24 cellular contexts compared by ENCODE assay signal in genomic region chr3:146090521-146090920, GRCh38.
A peak's percentile ranks its signal among the peaks of the same experiment; 100 is the strongest.
DNase-seq lines count a peak whose midpoint lies in the region; ATAC-seq and TF ChIP-seq lines count a peak whose summit lies in the region.
"Had no signal": no experiment of that assay in that cellular context is flagged by ENCODE, and none has a peak within 500 bp of the region (broad histone marks: within the 10 kb centered on the region; RNA-seq: fewer than 3 reads in every experiment).

No MANE protein-coding gene starts in this region.

- H3K79me2 ChIP-seq in ACC112 (ENCODE audit: control insufficient read depth, insufficient read depth, low read length, unreplicated experiment) (peaks cover 48% of the 10 kb centered on the region), fibroblast of lung (ENCODE audit: control insufficient read depth, insufficient read depth, low read length) (no peaks in the 10 kb centered on the region), osteoblast (ENCODE audit: insufficient read depth, low read length) (peaks cover 29% of the 10 kb centered on the region)

- H3K27me3 ChIP-seq in ACC112 (ENCODE audit: insufficient read depth, low read length) (no peaks in the 10 kb centered on the region), IMR-90 (ENCODE audit: control insufficient read depth, insufficient read depth, low read length) (no peaks in the 10 kb centered on the region), fibroblast of lung (ENCODE audit: control insufficient read depth, insufficient read depth, low read length) (no peaks in the 10 kb centered on the region), osteoblast (ENCODE audit: insufficient read depth, low read length) (no peaks in the 10 kb centered on the region)
- H3K27me3 ChIP-seq: MG63 had no signal

- TF ChIP-seq CTCF in IMR-90 (conservative IDR thresholded peaks at IDR 0.05; ENCODE audit: low read depth, low read length), result no peak
- no peak for TF ChIP-seq CTCF in fibroblast of lung (conservative IDR thresholded peaks at IDR 0.05 in 1 of 2, IDR thresholded peaks at IDR 0.05 in 1 of 2; ENCODE audit: low read depth in 1 of 2, low read length in 2 of 2)
- no peak for TF ChIP-seq CTCF in osteoblast (IDR thresholded peaks at IDR 0.05; ENCODE audit: extremely low read depth, low read depth, low read length)

- in situ Hi-C loops in IMR-90 (cut with MboI; ENCODE audit: low sequenced_read_pairs), result no loop called here

- H2AFZ ChIP-seq in ACC112 (ENCODE audit: low read length, unreplicated experiment) (no peak overlapping the region), IMR-90 (replicated peaks; ENCODE audit: low read length, poor library complexity) (no peak overlapping the region), fibroblast of lung (ENCODE audit: low read length) (no peak overlapping the region), osteoblast (ENCODE audit: low read length) (no peak overlapping the region)
- H2AFZ ChIP-seq: PC-9 had no signal

- no peak overlapping the region; the same call in 1 of the 2 replicates for H3K18ac ChIP-seq in IMR-90 (ENCODE audit: low read depth, low read length)

- no peak overlapping the region for H4K91ac ChIP-seq in IMR-90 (ENCODE audit: insufficient read depth, low read depth, low read length)

- H3K36me3 ChIP-seq in ACC112 (ENCODE audit: insufficient read depth, low read length), result peaks cover 42% of the 10 kb centered on the region
- no peaks in the 10 kb centered on the region; the same call in 1 of the 2 replicates for H3K36me3 ChIP-seq in IMR-90 (ENCODE audit: control insufficient read depth, insufficient read depth, low read length)
- no peaks in the 10 kb centered on the region for H3K36me3 ChIP-seq in fibroblast of lung (ENCODE audit: control insufficient read depth, insufficient read depth, low read length)
- peaks cover 61% of the 10 kb centered on the region for H3K36me3 ChIP-seq in osteoblast (ENCODE audit: insufficient read depth, low read length)

- no peaks in the 10 kb centered on the region for H3K36me3 Mint-ChIP-seq in activated naive CD4-positive, alpha-beta T cell treated with anti-CD3 and anti-CD28 coated beads, Interleukin-2, amount 10 ng/mL, durations not matched to agents 7 days and 5 days
- H3K36me3 Mint-ChIP-seq: CD8-positive, alpha-beta memory T cell had no signal

- H3K4me1 ChIP-seq in ACC112 (ENCODE audit: control insufficient read depth, insufficient read depth, low read length, unreplicated experiment) (peaks cover 33% of the 10 kb centered on the region), IMR-90 (ENCODE audit: control insufficient read depth, insufficient read depth, low read length) (peaks cover 4% of the 10 kb centered on the region; the same call in 1 of the 2 replicates), fibroblast of lung (ENCODE audit: control insufficient read depth, extremely low read depth, insufficient read depth, low read length) (no peaks in the 10 kb centered on the region), osteoblast (ENCODE audit: insufficient read depth, low read length) (peaks cover 20% of the 10 kb centered on the region)

- WGBS in IMR-90 (ENCODE audit: extremely low coverage in 2 of 2, insufficient read length in 1 of 2), 2 experiments, result no CpG with 5 or more reads among the region's 2 CpGs

- ATAC-seq in IMR-90 (ENCODE audit: low read depth), result no peak
- ATAC-seq in GM21717 (IDR thresholded peaks at IDR 0.05; ENCODE audit: unreplicated experiment), result no peak
- ATAC-seq: Right ventricle myocardium inferior had no signal

- no peak overlapping the region for H2BK120ac ChIP-seq in IMR-90 (ENCODE audit: low read depth, low read length)

- no peak overlapping the region for H3K4ac ChIP-seq in IMR-90 (ENCODE audit: low read depth, low read length)

- H2BK20ac ChIP-seq in IMR-90 (ENCODE audit: low read depth, low read length), result no peak overlapping the region

- intact Hi-C loops in IMR-90 (cut with micrococcal nuclease), result no loop called here

- H3K14ac ChIP-seq in IMR-90 (replicated peaks; ENCODE audit: low read depth, low read length), result no peak overlapping the region

- H3K27me3 Mint-ChIP-seq in activated naive CD4-positive, alpha-beta T cell treated with anti-CD3 and anti-CD28 coated beads, Interleukin-2, amount 10 ng/mL, durations not matched to agents 7 days and 5 days, result no peaks in the 10 kb centered on the region
- H3K27me3 Mint-ChIP-seq: B cell; CD8-positive, alpha-beta memory T cell had no signal

- H3K23ac ChIP-seq in IMR-90 (ENCODE audit: low read depth, low read length), result no peak overlapping the region

- H2AK9ac ChIP-seq in IMR-90 (replicated peaks; ENCODE audit: low read depth, low read length, poor library complexity), result no peak overlapping the region

- H3K9me1 ChIP-seq in IMR-90 (ENCODE audit: insufficient read depth, low read length), result no peaks in the 10 kb centered on the region

- no peaks in the 10 kb centered on the region for H3K4me1 Mint-ChIP-seq in activated naive CD4-positive, alpha-beta T cell treated with anti-CD3 and anti-CD28 coated beads, Interleukin-2, amount 10 ng/mL, durations not matched to agents 7 days and 5 days
- H3K4me1 Mint-ChIP-seq: B cell; CD8-positive, alpha-beta memory T cell had no signal

- no peak for TF ChIP-seq RAD21 in IMR-90 (IDR thresholded peaks at IDR 0.05; ENCODE audit: low read length)

- POLR2A ChIA-PET in IMR-90 (lab: Charles Lee; ENCODE audit: unreplicated experiment), result no interaction called here

- no peak overlapping the region for H2AK5ac ChIP-seq in IMR-90 (ENCODE audit: low read depth, low read length)

- no peak overlapping the region for H3K9ac ChIP-seq in IMR-90 (ENCODE audit: low read depth, low read length)
- no peak overlapping the region for H3K9ac ChIP-seq in fibroblast of lung (ENCODE audit: insufficient read depth, low read length)

- BruUV-seq in IMR-90 (replicated peaks; lab: Mats Ljungman, UMichigan), result no TSS peak

- H3K4me3 Mint-ChIP-seq in activated naive CD4-positive, alpha-beta T cell treated with anti-CD3 and anti-CD28 coated beads, Interleukin-2, amount 10 ng/mL, durations not matched to agents 7 days and 5 days, result no peak overlapping the region
- H3K4me3 Mint-ChIP-seq: B cell; CD8-positive, alpha-beta memory T cell had no signal

- H3K4me3 ChIP-seq in ACC112 (ENCODE audit: low read depth, low read length) (peak overlapping the region; percentile 15; the same call in 1 of the 2 replicates), IMR-90 (ENCODE audit: insufficient read depth, low read depth, low read length) (no peak overlapping the region), fibroblast of lung (replicated peaks in 1 of 4; ENCODE audit: control extremely low read depth in 1 of 4, insufficient read depth in 1 of 4, low read depth in 3 of 4, low read length in 4 of 4) (no peak overlapping the region), osteoblast (ENCODE audit: insufficient read depth, low read length) (no peak overlapping the region)
- H3K4me3 ChIP-seq: MG63, PC-9, SK-N-MC had no signal

- DNase-seq in IMR-90, result no peak
- DNase-seq in fibroblast of lung (ENCODE audit: low read depth in 2 of 2), result no peak
- DNase-seq in osteoblast (ENCODE audit: insufficient read length, low spot score, missing footprints), result no peak
- DNase-seq in activated naive CD4-positive, alpha-beta T cell treated with anti-CD3 and anti-CD28 coated beads, Interleukin-2, amount 10 ng/mL, durations not matched to agents 7 days and 5 days, result no peak
- DNase-seq in CD1c-positive myeloid dendritic cell (ENCODE audit: extremely low spot score), result no peak
- DNase-seq: Calu3; CD8-positive, alpha-beta memory T cell; DMS79 treated with DMSO at 0.1 percent for 48 hours; GF-D8; HCEC 1CT; KG1; MG63; NCI-H2029; NCI-H446; NCI-H524 treated with DMSO at 0.1 percent for 48 hours; NCI-H82; NK-92 treated with Interleukin-12 subunit alpha and Interleukin-12 subunit beta, amount 100 ng/mL, for 24 hours; PC-9 had no signal

- no peak for TF ChIP-seq POLR2A in IMR-90 (IDR thresholded peaks at IDR 0.05; ENCODE audit: low read depth, low read length)

- H3K79me1 ChIP-seq in IMR-90 (ENCODE audit: low read depth in 1 of 2, low read length in 2 of 2), result peaks cover 3% of the 10 kb centered on the region in 2 experiments; a peak in 2 of 4 replicates

- H3K27ac ChIP-seq in ACC112 (ENCODE audit: low read depth, low read length) (no peak overlapping the region), IMR-90 (ENCODE audit: insufficient read depth, low read length) (no peak overlapping the region; the same call in 1 of the 2 replicates), fibroblast of lung (ENCODE audit: insufficient read depth, low read length) (no peak overlapping the region), osteoblast (ENCODE audit: low read depth, low read length) (no peak overlapping the region)
- H3K27ac ChIP-seq: C4-2B, PC-9, SK-N-MC had no signal

- H4K8ac ChIP-seq in IMR-90 (ENCODE audit: low read depth in 2 of 2, low read length in 2 of 2), result no peak overlapping the region

- H4K20me1 ChIP-seq in IMR-90 (ENCODE audit: insufficient read depth, low read length), result no peaks in the 10 kb centered on the region
- no peaks in the 10 kb centered on the region for H4K20me1 ChIP-seq in fibroblast of lung (ENCODE audit: control insufficient read depth, extremely low read depth, insufficient read depth, low read length)
- peaks cover 3% of the 10 kb centered on the region for H4K20me1 ChIP-seq in osteoblast (ENCODE audit: insufficient read depth, low read length)

- H3K4me2 ChIP-seq in IMR-90 (ENCODE audit: low read depth, low read length), result peak overlapping the region; percentile 78
- peak overlapping the region; percentile 70 for H3K4me2 ChIP-seq in fibroblast of lung (ENCODE audit: extremely low read depth, insufficient read depth, low read length)
- H3K4me2 ChIP-seq in osteoblast (ENCODE audit: insufficient read depth, low read length), result peak overlapping the region; percentile 3
- H3K4me2 ChIP-seq: PC-9 had no signal

- no peak overlapping the region for H2BK15ac ChIP-seq in IMR-90 (ENCODE audit: low read depth, low read length)

- H4K5ac ChIP-seq in IMR-90 (ENCODE audit: low read depth, low read length), result no peak overlapping the region

- dilution Hi-C loops in IMR-90 (cut with HindIII; ENCODE audit: low sequenced_read_pairs, unreplicated experiment), result no loop called here

- H3K9me3 Mint-ChIP-seq in activated naive CD4-positive, alpha-beta T cell treated with anti-CD3 and anti-CD28 coated beads, Interleukin-2, amount 10 ng/mL, durations not matched to agents 7 days and 5 days, result no peaks in the 10 kb centered on the region

- H3K56ac ChIP-seq in IMR-90 (ENCODE audit: extremely low read depth, insufficient read depth, low read length), result no peak overlapping the region

- H3K9me3 ChIP-seq in IMR-90 (ENCODE audit: control insufficient read depth, insufficient read depth, low read length) (no peaks in the 10 kb centered on the region), fibroblast of lung (ENCODE audit: control insufficient read depth, insufficient read depth, low read depth, low read length) (no peaks in the 10 kb centered on the region), osteoblast (ENCODE audit: low read depth, low read length) (no peaks in the 10 kb centered on the region)
- H3K9me3 ChIP-seq: MG63 had no signal

- H3K27ac Mint-ChIP-seq in activated naive CD4-positive, alpha-beta T cell treated with anti-CD3 and anti-CD28 coated beads, Interleukin-2, amount 10 ng/mL, durations not matched to agents 7 days and 5 days, result no peak overlapping the region
- H3K27ac Mint-ChIP-seq: B cell; CD8-positive, alpha-beta memory T cell had no signal

- peak overlapping the region; percentile 41 for H2BK5ac ChIP-seq in IMR-90 (ENCODE audit: low read depth, low read length, poor library complexity, severe bottlenecking)

- CTCF ChIA-PET in IMR-90 (lab: Yijun Ruan, JAX), result no interaction called here
- CTCF ChIA-PET in activated naive CD4-positive, alpha-beta T cell treated with anti-CD3 and anti-CD28 coated beads, Interleukin-2, amount 10 ng/mL, durations not matched to agents 7 days and 5 days (lab: Charles Lee), result no interaction called here

Comparison
In these comparisons a context has a peak if more than half of its experiments do, and no peak if none do; other contexts are left out.
1. H3K4me2 ChIP-seq: peak in every context shown above with its lines; median percentile 78 in IMR-90; 70 in fibroblast of lung; 3 in osteoblast.